ENCODE assay signal across 12 cellular contexts in genomic region chrX:17597836-17598434, GRCh38.
DNase-seq lines count a peak whose midpoint lies in the region; ATAC-seq and TF ChIP-seq lines count a peak whose summit lies in the region.
"Had no signal": no experiment of that assay in that cellular context is flagged by ENCODE, and none has a peak within 500 bp of the region (broad histone marks: within the 10 kb centered on the region; RNA-seq: fewer than 3 reads in every experiment).

No MANE protein-coding gene starts in this region.

- H3K4me3 Mint-ChIP-seq in neural progenitor cell = no peak overlapping the region
- H3K4me3 Mint-ChIP-seq: CD4-positive, alpha-beta memory T cell; HFFc6 had no signal

- H3K27me3 ChIP-seq in SJCRH30 (no peaks in the 10 kb centered on the region), gastroesophageal sphincter (no peaks in the 10 kb centered on the region), parathyroid adenoma (ENCODE audit: control insufficient read depth, insufficient read depth, low read length) (no peaks in the 10 kb centered on the region), neural progenitor cell (no peaks in the 10 kb centered on the region)

- H3K27me3 Mint-ChIP-seq in neural progenitor cell (ENCODE audit: insufficient read depth, low read depth) = no peaks in the 10 kb centered on the region
- H3K27me3 Mint-ChIP-seq: CD4-positive, alpha-beta memory T cell had no signal

- peak; percentile 36 for DNase-seq in DMS 273 treated with DMSO at 0.1 percent for 48 hours (lab: John Stamatoyannopoulos, UW)
- peak; percentile 42 to 52 for DNase-seq in SJCRH30
- DNase-seq in epidermal melanocyte (ENCODE audit: insufficient read length, low spot score) = no peak
- DNase-seq in activated CD4-positive, alpha-beta T cell treated with anti-CD3 and anti-CD28 coated beads, Interleukin-2, amount 50 U/mL, for 1 hour = no peak
- no peak for DNase-seq in neural progenitor cell (ENCODE audit: low spot score)
- DNase-seq: activated CD4-positive, CD25-positive, alpha-beta regulatory T cell; CD4-positive, alpha-beta memory T cell; HFFc6 had no signal

- peaks cover 2% of the 10 kb centered on the region for H3K9me3 Mint-ChIP-seq in neural progenitor cell
- H3K9me3 Mint-ChIP-seq: HFFc6 had no signal

- WGBS in gastroesophageal sphincter (ENCODE audit: low coverage in 1 of 2), 2 donors = 24% methylated on average over 4 of the region's 6 CpGs; no CpG with 5 or more reads in 1 of the 2 donors

- ATAC-seq in gastroesophageal sphincter (peak; percentile 66), HG03354 (IDR thresholded peaks at IDR 0.05; ENCODE audit: poor library complexity, severe bottlenecking, unreplicated experiment) (no peak)

- TF ChIP-seq CTCF in gastroesophageal sphincter (IDR thresholded peaks at IDR 0.05) (no peak), parathyroid adenoma (IDR thresholded peaks at IDR 0.05) (no peak), neural progenitor cell (IDR thresholded peaks at IDR 0.05) (no peak)

- H3K36me3 ChIP-seq in SJCRH30 = no peaks in the 10 kb centered on the region
- no peaks in the 10 kb centered on the region for H3K36me3 ChIP-seq in gastroesophageal sphincter
- no peaks in the 10 kb centered on the region for H3K36me3 ChIP-seq in parathyroid adenoma (ENCODE audit: control insufficient read depth, insufficient read depth, low read length)
- H3K36me3 ChIP-seq in neural progenitor cell = no peaks in the 10 kb centered on the region

- no peaks in the 10 kb centered on the region for H3K36me3 Mint-ChIP-seq in neural progenitor cell
- H3K36me3 Mint-ChIP-seq: CD4-positive, alpha-beta memory T cell had no signal

- H4K20me1 ChIP-seq in neural progenitor cell (ENCODE audit: low read depth) = no peaks in the 10 kb centered on the region

- H3F3A ChIP-seq in neural progenitor cell (ENCODE audit: low read depth) = no peaks in the 10 kb centered on the region

- H3K27ac Mint-ChIP-seq in neural progenitor cell = no peak overlapping the region
- H3K27ac Mint-ChIP-seq: HFFc6 had no signal

- no peaks in the 10 kb centered on the region for H3K79me2 ChIP-seq in parathyroid adenoma
- H3K79me2 ChIP-seq in neural progenitor cell (ENCODE audit: low read depth) = no peaks in the 10 kb centered on the region

- H3K4me1 ChIP-seq in SJCRH30 = peaks cover 3% of the 10 kb centered on the region; the same call in 1 of the 2 replicates
- H3K4me1 ChIP-seq in gastroesophageal sphincter = peaks cover 0 to 44% (median 0%) of the 10 kb centered on the region in 3 donors
- H3K4me1 ChIP-seq in parathyroid adenoma = peaks cover 3% of the 10 kb centered on the region
- no peaks in the 10 kb centered on the region for H3K4me1 ChIP-seq in neural progenitor cell

- H3K9ac ChIP-seq in parathyroid adenoma (no peak overlapping the region), neural progenitor cell (no peak overlapping the region)

- H3K4me3 ChIP-seq in SJCRH30 (no peak overlapping the region), gastroesophageal sphincter (no peak overlapping the region), parathyroid adenoma (ENCODE audit: low read depth, low read length) (no peak overlapping the region), neural progenitor cell (no peak overlapping the region)
- H3K4me3 ChIP-seq: skin epidermis had no signal

- TF ChIP-seq EP300 in gastroesophageal sphincter (IDR thresholded peaks at IDR 0.05) = no peak

- H3K27ac ChIP-seq in SJCRH30 (no peak overlapping the region), gastroesophageal sphincter (peak overlapping the region; percentile 8 to 71 (median 56)), parathyroid adenoma (peak overlapping the region; percentile 32), neural progenitor cell (no peak overlapping the region)

- no peaks in the 10 kb centered on the region for H3K9me3 ChIP-seq in SJCRH30 (replicated peaks)
- no peaks in the 10 kb centered on the region for H3K9me3 ChIP-seq in gastroesophageal sphincter
- no peaks in the 10 kb centered on the region for H3K9me3 ChIP-seq in parathyroid adenoma (ENCODE audit: control insufficient read depth, low read length)
- H3K9me3 ChIP-seq in neural progenitor cell (ENCODE audit: low read depth) = no peaks in the 10 kb centered on the region

- TF ChIP-seq POLR2A in gastroesophageal sphincter (IDR thresholded peaks at IDR 0.05) = no peak

- H3K4me1 Mint-ChIP-seq in neural progenitor cell = peaks cover 27% of the 10 kb centered on the region

- H3K4me2 ChIP-seq in parathyroid adenoma (ENCODE audit: low read length) (no peak overlapping the region), neural progenitor cell (no peak overlapping the region)

- no peak overlapping the region for H2AFZ ChIP-seq in parathyroid adenoma
- H2AFZ ChIP-seq in neural progenitor cell (replicated peaks) = no peak overlapping the region

Comparison
In these comparisons a context has a peak if more than half of its experiments do, and no peak if none do; other contexts are left out.
1. DNase-seq: peak in DMS 273 treated with DMSO at 0.1 percent for 48 hours (single experiment) and SJCRH30 (2 of 2); none in epidermal melanocyte (single experiment), activated CD4-positive, alpha-beta T cell treated with anti-CD3 and anti-CD28 coated beads, Interleukin-2, amount 50 U/mL, for 1 hour (single experiment) and neural progenitor cell (single experiment).
2. H3K27ac ChIP-seq: peak in gastroesophageal sphincter (4 of 4) and parathyroid adenoma (single experiment); none in SJCRH30 (single experiment) and neural progenitor cell (single experiment).